ENCODE assay signal across 22 cellular contexts in genomic region chr12:108571604-108572165, GRCh38. TPM values are rescaled to one million over a fixed set of nuclear protein-coding genes. Genes with fewer than 3 reads are reported as not detected.
DNase-seq lines count a peak whose midpoint lies in the region; ATAC-seq, FAIRE-seq and TF ChIP-seq lines count a peak whose summit lies in the region.
"Had no signal": no experiment of that assay in that cellular context is flagged by ENCODE, and none has a peak within 500 bp of the region (broad histone marks: within the 10 kb centered on the region; RNA-seq: fewer than 3 reads in every experiment).

No MANE protein-coding gene starts in this region.

- FAIRE-seq in D721Med (lab: Jason Lieb, UNC): no peak
- FAIRE-seq: A204.1, islet of Langerhans had no signal

- peaks cover 2% of the 10 kb centered on the region for H3K27me3 Mint-ChIP-seq in endothelial cell (ENCODE audit: unreplicated experiment)

- H2AFZ ChIP-seq in OCI-LY3 (ENCODE audit: low read depth, low read length): no peak overlapping the region

- peaks cover 22% of the 10 kb centered on the region for H3K36me3 Mint-ChIP-seq in endothelial cell (ENCODE audit: low read depth, unreplicated experiment)

- peak overlapping the region; percentile 78 for H3K4me2 ChIP-seq in OCI-LY3 (ENCODE audit: low read length)

- H3K9me3 Mint-ChIP-seq in endothelial cell (ENCODE audit: unreplicated experiment): no peaks in the 10 kb centered on the region
- H3K9me3 Mint-ChIP-seq: HFFc6; natural killer cell treated with Interleukin-12 subunit alpha and Interleukin-12 subunit beta and Interleukin-15 and Interleukin-18, amount 100 ng/mL, for 72 hours had no signal

- TF ChIP-seq CTCF in OCI-LY3 (IDR thresholded peaks at IDR 0.05; ENCODE audit: low read depth, low read length): no peak
- no peak for TF ChIP-seq CTCF in D721Med (IDR thresholded peaks at IDR 0.05; ENCODE audit: insufficient read depth, missing control alignments)
- no peak for TF ChIP-seq CTCF in endothelial cell (IDR thresholded peaks at IDR 0.05; ENCODE audit: unreplicated experiment)

- H3K27ac ChIP-seq in OCI-LY3 (ENCODE audit: low read length) (no peak overlapping the region), thymus (ENCODE audit: low read depth) (peak overlapping the region; percentile 82)
- H3K27ac ChIP-seq: C4-2B had no signal

- H3K4me3 Mint-ChIP-seq in endothelial cell (ENCODE audit: unreplicated experiment): no peak overlapping the region
- H3K4me3 Mint-ChIP-seq: HFFc6 had no signal

- H3K4me1 Mint-ChIP-seq in endothelial cell (ENCODE audit: unreplicated experiment): peaks cover 3% of the 10 kb centered on the region

- peak overlapping the region; percentile 15; the same call in 1 of the 2 replicates for H3K9ac ChIP-seq in OCI-LY3 (ENCODE audit: low read length)

- no peaks in the 10 kb centered on the region for H3K27me3 ChIP-seq in OCI-LY3 (ENCODE audit: low read depth, low read length)
- H3K27me3 ChIP-seq in thymus (ENCODE audit: control insufficient read depth, insufficient read depth): no peaks in the 10 kb centered on the region

- no peak overlapping the region for H3K27ac Mint-ChIP-seq in endothelial cell (ENCODE audit: unreplicated experiment)
- H3K27ac Mint-ChIP-seq: HFFc6 had no signal

- H3K4me1 ChIP-seq in OCI-LY3 (ENCODE audit: low read length) (peaks cover 83% of the 10 kb centered on the region), thymus (ENCODE audit: control insufficient read depth, insufficient read depth, low read length) (peaks cover 53% of the 10 kb centered on the region)

- peak; percentile 47 for DNase-seq in activated CD8-positive, alpha-beta memory T cell treated with anti-CD3 and anti-CD28 coated beads for 24 hours
- no peak for DNase-seq in activated CD8-positive, alpha-beta memory T cell treated with anti-CD3 and anti-CD28 coated beads, Interleukin-2, amount 50 U/mL, for 4 hours
- peak; percentile 30 for DNase-seq in left lobe of liver (ENCODE audit: low spot score)
- DNase-seq in D721Med (ENCODE audit: insufficient read length, low spot score): no peak
- no peak for DNase-seq in endothelial cell (ENCODE audit: low spot score)
- DNase-seq: activated effector memory CD4-positive, alpha-beta T cell treated with anti-CD3 and anti-CD28 coated beads, Interleukin-2, amount 50 U/mL, for 16 hours; central memory CD4-positive, alpha-beta T cell; HFFc6; mammary epithelial cell; NCI-H1092; NCI-H2107; NCI-H510A treated with DMSO at 0.1 percent for 48 hours; posterior cingulate gyrus; stimulated activated CD4-positive, alpha-beta T cell treated with anti-CD3 and anti-CD28 coated beads, Interleukin-2, amount 100 ng/mL, for 48 hours had no signal

- H3K4me3 ChIP-seq in OCI-LY3 (ENCODE audit: low read length) (peak overlapping the region; percentile 52; the same call in 1 of the 2 replicates), thymus (ENCODE audit: low read length) (no peak overlapping the region)

- peaks cover 22% of the 10 kb centered on the region for H3K36me3 ChIP-seq in OCI-LY3 (replicated peaks; ENCODE audit: low read depth, low read length)
- peaks cover 9% of the 10 kb centered on the region for H3K36me3 ChIP-seq in thymus (ENCODE audit: control insufficient read depth, insufficient read depth)

- no peaks in the 10 kb centered on the region for H4K20me1 ChIP-seq in OCI-LY3 (ENCODE audit: insufficient read depth, low read length)

- H3K79me2 ChIP-seq in OCI-LY3 (ENCODE audit: low read length): no peaks in the 10 kb centered on the region

- H3K9me3 ChIP-seq in OCI-LY3 (ENCODE audit: insufficient read depth, low read length) (no peaks in the 10 kb centered on the region), thymus (ENCODE audit: control insufficient read depth) (no peaks in the 10 kb centered on the region)

- ATAC-seq in left lobe of liver (no peak), HG03439 (IDR thresholded peaks at IDR 0.05; ENCODE audit: unreplicated experiment) (no peak)

- 97% methylated on average over 8 of the region's 8 CpGs for WGBS in thymus

RNA-seq across cellular contexts. Expression of gene ISCU, which starts 9.3 kb away (rescaled TPM):
- total RNA-seq in left lobe of liver (45.2 TPM), endothelial cell (ENCODE audit: unreplicated experiment) (67.8 TPM)
- polyA plus RNA-seq in thymus: 248 TPM

RNA-seq across cellular contexts. Expression of gene SART3, which starts 10.7 kb away (rescaled TPM):
- total RNA-seq in left lobe of liver: 13.7 TPM
- 21.0 TPM for polyA plus RNA-seq in thymus
- 67.8 TPM for total RNA-seq in endothelial cell (ENCODE audit: unreplicated experiment)

RNA-seq across cellular contexts. Expression of gene TMEM119, which starts 26.2 kb away (rescaled TPM):
- total RNA-seq in left lobe of liver (0.23 TPM), endothelial cell (ENCODE audit: unreplicated experiment) (0.36 TPM)
- polyA plus RNA-seq in thymus: 4.0 TPM
- total RNA-seq: activated CD8-positive, alpha-beta memory T cell treated with anti-CD3 and anti-CD28 coated beads for 36 hours; natural killer cell treated with Interleukin-12 subunit alpha and Interleukin-12 subunit beta and Interleukin-15 and Interleukin-18, amount 100 ng/mL, for 72 hours had no signal
- polyA plus RNA-seq: mammary epithelial cell had no signal

RNA-seq across cellular contexts. Expression of gene FICD, which starts 56.6 kb away (rescaled TPM):
- 4.6 TPM for total RNA-seq in left lobe of liver
- polyA plus RNA-seq in thymus: 2.1 TPM
- 5.5 TPM for total RNA-seq in endothelial cell (ENCODE audit: unreplicated experiment)

Comparison
In these comparisons a context has a peak if more than half of its experiments do, and no peak if none do; other contexts are left out.
1. DNase-seq: peak in activated CD8-positive, alpha-beta memory T cell treated with anti-CD3 and anti-CD28 coated beads for 24 hours (single experiment) and left lobe of liver (single experiment); none in activated CD8-positive, alpha-beta memory T cell treated with anti-CD3 and anti-CD28 coated beads, Interleukin-2, amount 50 U/mL, for 4 hours (single experiment), D721Med (single experiment) and endothelial cell (single experiment).